ENCODE assay signal across 13 cellular contexts in the genomic region with DNA sequence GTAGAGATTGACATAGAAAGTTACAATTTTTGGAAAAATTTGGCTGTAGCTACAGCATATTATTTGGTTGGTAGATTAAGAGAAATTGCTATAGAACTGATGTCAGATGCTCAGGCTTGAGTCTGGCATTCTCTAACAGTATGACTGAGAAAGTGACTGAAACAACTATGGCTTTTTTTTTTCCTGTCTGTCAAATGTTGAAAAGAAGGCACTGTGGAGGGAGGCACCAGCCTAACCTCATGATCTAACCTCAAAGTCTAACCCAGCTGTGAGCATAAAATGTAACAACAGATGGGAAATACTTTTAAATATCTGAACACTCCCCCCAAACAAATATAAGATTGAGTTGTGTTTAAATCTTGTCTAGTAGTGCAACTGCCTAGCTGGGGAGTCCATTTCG.
DNase-seq lines count a peak whose midpoint lies in the region; ATAC-seq and TF ChIP-seq lines count a peak whose summit lies in the region.
"Had no signal": no experiment of that assay in that cellular context is flagged by ENCODE, and none has a peak within 500 bp of the region (broad histone marks: within the 10 kb centered on the region; RNA-seq: fewer than 3 reads in every experiment).

No MANE protein-coding gene starts in this region.

- H3K9ac ChIP-seq in DND-41 (ENCODE audit: low read depth, low read length) (peak overlapping the region; percentile 18; the same call in 1 of the 2 replicates), smooth muscle cell (ENCODE audit: low read depth) (no peak overlapping the region)

- H3K4me1 ChIP-seq in DND-41 (ENCODE audit: insufficient read depth, low read length) (peaks cover 24% of the 10 kb centered on the region), smooth muscle cell (ENCODE audit: low read depth) (no peaks in the 10 kb centered on the region), heart right ventricle (peaks cover 0 to 6% (median 0%) of the 10 kb centered on the region in 9 donors)

- 97% methylated on average over 1 of the region's 1 CpG for WGBS in smooth muscle cell (ENCODE audit: low lambda C conversion rate)
- 79 to 83% methylated on average over 1 of the region's 1 CpG for WGBS in heart right ventricle, 2 donors

- TF ChIP-seq CTCF in DND-41 (IDR thresholded peaks at IDR 0.05; ENCODE audit: borderline replicate concordance, extremely low read depth, low read length, poor library complexity, severe bottlenecking): no peak
- no peak for TF ChIP-seq CTCF in smooth muscle cell (IDR thresholded peaks at IDR 0.05; ENCODE audit: borderline replicate concordance, insufficient read depth, poor library complexity, severe bottlenecking)
- no peak for TF ChIP-seq CTCF in heart right ventricle (IDR thresholded peaks at IDR 0.05)

- H3K79me2 ChIP-seq in DND-41 (ENCODE audit: insufficient read depth, low read length) (no peaks in the 10 kb centered on the region), smooth muscle cell (ENCODE audit: low read depth) (no peaks in the 10 kb centered on the region)

- intact Hi-C loops in heart right ventricle (cut with DNase I): no loop called here

- H2AFZ ChIP-seq in DND-41 (ENCODE audit: low read depth, low read length) (peak overlapping the region; percentile 36; the same call in 1 of the 2 replicates), smooth muscle cell (ENCODE audit: low read depth) (peak overlapping the region; percentile 21)

- H3K9me3 ChIP-seq in DND-41 (ENCODE audit: insufficient read depth, low read length, severe bottlenecking): no peaks in the 10 kb centered on the region
- no peaks in the 10 kb centered on the region for H3K9me3 ChIP-seq in smooth muscle cell (replicated peaks; ENCODE audit: low read depth)
- H3K9me3 ChIP-seq in heart right ventricle: no peaks in the 10 kb centered on the region
- H3K9me3 ChIP-seq: A549 had no signal

- H3K36me3 ChIP-seq in DND-41 (ENCODE audit: insufficient read depth, low read length) (no peaks in the 10 kb centered on the region), smooth muscle cell (ENCODE audit: low read depth) (no peaks in the 10 kb centered on the region), heart right ventricle (no peaks in the 10 kb centered on the region)

- peak overlapping the region; percentile 17; the same call in 1 of the 2 replicates for H3K4me2 ChIP-seq in DND-41 (ENCODE audit: insufficient read depth, low read length)
- H3K4me2 ChIP-seq in smooth muscle cell: no peak overlapping the region
- H3K4me2 ChIP-seq: A549 had no signal

- peak; percentile 93 for ATAC-seq in DND-41 (ENCODE audit: insufficient read depth, low read depth)
- no peak for ATAC-seq in GM18873 (IDR thresholded peaks at IDR 0.05; ENCODE audit: low FRiP score, unreplicated experiment)
- ATAC-seq in heart right ventricle: no peak
- ATAC-seq: A549; CD8-positive, alpha-beta T cell had no signal

- H3F3A ChIP-seq in smooth muscle cell (ENCODE audit: low read depth): no peaks in the 10 kb centered on the region

- in situ Hi-C loops in KBM-7 (cut with MboI; ENCODE audit: low pct_unique_long_range_greater_than_20kb, low sequenced_read_pairs): no loop called here
- in situ Hi-C loops in SK-MEL-5 (cut with HindIII; ENCODE audit: low pct_unique_long_range_greater_than_20kb, low sequenced_read_pairs): no loop called here

- H3K27me3 ChIP-seq in DND-41 (ENCODE audit: insufficient read depth, low read length, poor library complexity) (no peaks in the 10 kb centered on the region), smooth muscle cell (ENCODE audit: low read depth) (no peaks in the 10 kb centered on the region), heart right ventricle (no peaks in the 10 kb centered on the region)

- H3K4me3 ChIP-seq in DND-41 (ENCODE audit: low read depth in 1 of 2, low read length in 2 of 2) (no peak overlapping the region), smooth muscle cell (no peak overlapping the region), heart right ventricle (no peak overlapping the region)
- H3K4me3 ChIP-seq: A549 had no signal

- peak; percentile 38 for DNase-seq in DND-41
- peak; percentile 8 for DNase-seq in KBM-7
- peak; percentile 21 for DNase-seq in SK-MEL-5 (ENCODE audit: low read depth, low spot score)
- no peak for DNase-seq in smooth muscle cell (lab: John Stamatoyannopoulos, UW; ENCODE audit: unreplicated experiment)
- no peak for DNase-seq in heart right ventricle
- no peak for DNase-seq in NCI-H345 treated with DMSO at 0.1 percent for 48 hours (lab: John Stamatoyannopoulos, UW; ENCODE audit: unreplicated experiment)
- DNase-seq: CD8-positive, alpha-beta T cell; COR-L47; DMS53; GOT3; H9 had no signal

- no peaks in the 10 kb centered on the region for H4K20me1 ChIP-seq in DND-41 (ENCODE audit: insufficient read depth, low read length)
- H4K20me1 ChIP-seq in smooth muscle cell (ENCODE audit: low read depth): no peaks in the 10 kb centered on the region

- peak overlapping the region; percentile 65 for H3K27ac ChIP-seq in DND-41 (ENCODE audit: low read length)
- no peak overlapping the region for H3K27ac ChIP-seq in smooth muscle cell (ENCODE audit: low read depth)
- H3K27ac ChIP-seq in heart right ventricle: no peak overlapping the region
- H3K27ac ChIP-seq: A549 had no signal

Comparison
In these comparisons a context has a peak if more than half of its experiments do, and no peak if none do; other contexts are left out.
1. DNase-seq: peak in DND-41 (single experiment), KBM-7 (single experiment) and SK-MEL-5 (single experiment); none in smooth muscle cell (single experiment), heart right ventricle (0 of 2) and NCI-H345 treated with DMSO at 0.1 percent for 48 hours (single experiment).